8 cellular contexts compared by ENCODE assay signal in the genomic region with DNA sequence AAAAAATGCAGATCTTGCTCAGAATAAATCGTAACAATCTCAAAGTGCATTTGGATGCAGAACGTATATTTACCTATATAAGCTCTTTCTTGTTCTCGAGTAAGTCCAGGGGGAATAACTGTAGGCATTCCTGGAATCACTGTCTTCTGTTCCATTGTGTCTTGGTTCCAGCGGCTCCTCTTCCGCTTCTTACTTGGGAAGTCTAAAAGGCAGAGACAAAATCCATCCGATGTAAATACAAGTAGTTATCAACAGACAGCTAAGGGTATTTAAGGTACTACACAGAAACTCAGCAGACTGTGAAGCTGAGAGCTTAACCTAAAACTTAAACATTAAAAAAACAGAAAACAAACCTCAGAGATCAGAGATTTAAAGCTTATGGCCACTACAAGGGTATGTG. TPM values are rescaled to one million over a fixed set of nuclear protein-coding genes. Genes with fewer than 3 reads are reported as not detected.
DNase-seq lines count a peak whose midpoint lies in the region; ATAC-seq, FAIRE-seq and TF ChIP-seq lines count a peak whose summit lies in the region.

No MANE protein-coding gene starts in this region.

- no peaks in the 10 kb centered on the region for H3K9me1 ChIP-seq in keratinocyte (ENCODE audit: control insufficient read depth, extremely low read depth, insufficient read depth, low read length)

- H2AFZ ChIP-seq in keratinocyte (ENCODE audit: control insufficient read depth, low read length) = no peak overlapping the region

- no peak for FAIRE-seq in keratinocyte (lab: Jason Lieb, UNC)

- peak overlapping the region; percentile 100 for H3K4me2 ChIP-seq in keratinocyte (ENCODE audit: control insufficient read depth, extremely low read depth, insufficient read depth, low read depth, low read length)

- peaks cover 83% of the 10 kb centered on the region for H3K36me3 Mint-ChIP-seq in activated T-cell treated with anti-CD3 and anti-CD28 coated beads, Interleukin-2, amount 50 U/mL, for 24 hours (ENCODE audit: low read depth)
- peaks cover 50 to 69% of the 10 kb centered on the region in 2 donors for H3K36me3 Mint-ChIP-seq in activated naive CD4-positive, alpha-beta T cell treated with anti-CD3 and anti-CD28 coated beads, Interleukin-2, amount 50 U/mL, for 72 hours

- TF ChIP-seq CTCF in keratinocyte (optimal IDR thresholded peaks at IDR 0.05 in 1 of 3, IDR thresholded peaks at IDR 0.05 in 1 of 3, conservative IDR thresholded peaks at IDR 0.05 in 1 of 3; ENCODE audit: extremely low read depth in 1 of 3, insufficient read depth in 2 of 3, low read length in 3 of 3) = no peak

- DNase-seq in activated T-cell treated with anti-CD3 and anti-CD28 coated beads, Interleukin-2, amount 50 U/mL, for 24 hours = no peak
- no peak for DNase-seq in activated T-cell treated with anti-CD3 and anti-CD28 coated beads, Interleukin-2, amount 50 U/mL, for 1 hour
- DNase-seq in activated naive CD4-positive, alpha-beta T cell treated with anti-CD3 and anti-CD28 coated beads, Interleukin-2, amount 50 U/mL, for 72 hours (ENCODE audit: low spot score in 2 of 2) = no peak
- DNase-seq in keratinocyte (ENCODE audit: low read depth, low spot score) (no peak), activated gamma-delta T cell (lab: John Stamatoyannopoulos, UW) (no peak), LoVo (ENCODE audit: low spot score) (no peak), DMS79 treated with DMSO at 0.1 percent for 48 hours (lab: John Stamatoyannopoulos, UW) (no peak)

- H3K9me3 ChIP-seq in keratinocyte (ENCODE audit: control insufficient read depth, low read depth, low read length) (no peaks in the 10 kb centered on the region), subcutaneous abdominal adipose tissue (ENCODE audit: control insufficient read depth in 5 of 5, low read length in 5 of 5) (no peaks in the 10 kb centered on the region)

- H3K4me3 ChIP-seq in keratinocyte (ENCODE audit: control insufficient read depth in 2 of 3, extremely low read depth in 1 of 3, insufficient read depth in 2 of 3, low read depth in 1 of 3, low read length in 3 of 3) (peak overlapping the region; percentile 58 to 100 (median 99)), subcutaneous abdominal adipose tissue (ENCODE audit: low read depth in 1 of 5, low read length in 5 of 5) (peak overlapping the region; percentile 78 to 96 (median 84))

- H3K27ac ChIP-seq in keratinocyte (ENCODE audit: control insufficient read depth, insufficient read depth, low read length) (no peak overlapping the region), subcutaneous abdominal adipose tissue (ENCODE audit: low read depth, low read length) (peak overlapping the region; percentile 74)

- H3K4me1 ChIP-seq in keratinocyte (ENCODE audit: control insufficient read depth, extremely low read depth, insufficient read depth, low read length) (peaks cover 16% of the 10 kb centered on the region), subcutaneous abdominal adipose tissue (ENCODE audit: control insufficient read depth in 5 of 5, insufficient read depth in 5 of 5, low read length in 5 of 5) (peaks cover 11 to 46% (median 36%) of the 10 kb centered on the region in 5 donors)

- H3K36me3 ChIP-seq in keratinocyte (ENCODE audit: control insufficient read depth in 2 of 2, extremely low read depth in 1 of 2, insufficient read depth in 2 of 2, low read length in 2 of 2) (peaks cover 29 to 48% of the 10 kb centered on the region in 2 experiments), subcutaneous abdominal adipose tissue (ENCODE audit: control insufficient read depth in 5 of 5, insufficient read depth in 5 of 5, low read length in 5 of 5) (peaks cover 40 to 55% (median 52%) of the 10 kb centered on the region in 5 donors)

- H3K4me1 Mint-ChIP-seq in activated T-cell treated with anti-CD3 and anti-CD28 coated beads, Interleukin-2, amount 50 U/mL, for 24 hours (ENCODE audit: low read depth) = peaks cover 75% of the 10 kb centered on the region

- no peaks in the 10 kb centered on the region for H3K9me3 Mint-ChIP-seq in activated T-cell treated with anti-CD3 and anti-CD28 coated beads, Interleukin-2, amount 50 U/mL, for 24 hours
- H3K9me3 Mint-ChIP-seq in activated naive CD4-positive, alpha-beta T cell treated with anti-CD3 and anti-CD28 coated beads, Interleukin-2, amount 50 U/mL, for 72 hours = no peaks in the 10 kb centered on the region

- ATAC-seq in activated naive CD4-positive, alpha-beta T cell treated with anti-CD3 and anti-CD28 coated beads, Interleukin-2, amount 50 U/mL, for 72 hours = no peak

- H3K27me3 Mint-ChIP-seq in activated T-cell treated with anti-CD3 and anti-CD28 coated beads, Interleukin-2, amount 50 U/mL, for 24 hours = no peaks in the 10 kb centered on the region

- peaks cover 60% of the 10 kb centered on the region for H3K79me2 ChIP-seq in keratinocyte (ENCODE audit: control insufficient read depth, insufficient read depth, low read length)

- H3K4me3 Mint-ChIP-seq in activated T-cell treated with anti-CD3 and anti-CD28 coated beads, Interleukin-2, amount 50 U/mL, for 24 hours = peak overlapping the region; percentile 84

- H3K27me3 ChIP-seq in keratinocyte (ENCODE audit: control insufficient read depth, extremely low read depth, insufficient read depth, low read length) = no peaks in the 10 kb centered on the region
- no peaks in the 10 kb centered on the region for H3K27me3 ChIP-seq in subcutaneous abdominal adipose tissue (ENCODE audit: control insufficient read depth in 5 of 5, insufficient read depth in 4 of 5, low read length in 5 of 5)

- dilution Hi-C loops in keratinocyte (cut with MboI; ENCODE audit: extremely low pct_ligation_motif_present, low sequenced_read_pairs) = no loop called here

- peaks cover 50% of the 10 kb centered on the region for H4K20me1 ChIP-seq in keratinocyte (ENCODE audit: control insufficient read depth, extremely low read depth, insufficient read depth, low read length)

- peak overlapping the region; percentile 91 for H3K9ac ChIP-seq in keratinocyte (ENCODE audit: control insufficient read depth, extremely low read depth, insufficient read depth, low read length)
- H3K9ac ChIP-seq in subcutaneous abdominal adipose tissue (ENCODE audit: low read length in 5 of 5) = peak overlapping the region; percentile 30 to 90 (median 70)

- H3K27ac Mint-ChIP-seq in activated T-cell treated with anti-CD3 and anti-CD28 coated beads, Interleukin-2, amount 50 U/mL, for 24 hours = peak overlapping the region; percentile 88
- H3K27ac Mint-ChIP-seq in activated naive CD4-positive, alpha-beta T cell treated with anti-CD3 and anti-CD28 coated beads, Interleukin-2, amount 50 U/mL, for 72 hours = peak overlapping the region; percentile 90 to 95

RNA-seq across cellular contexts. Expression of gene SF1, which starts 1.9 kb away (rescaled TPM):
- total RNA-seq in activated naive CD4-positive, alpha-beta T cell treated with anti-CD3 and anti-CD28 coated beads, Interleukin-2, amount 50 U/mL, for 72 hours = 100 to 1,000 TPM; 323 to 406 TPM
- 34.3 to 153 TPM (median 54.5 TPM) in 3 replicates for polyA plus RNA-seq in keratinocyte
- polyA plus RNA-seq in keratinocyte (2011; ENCODE audit: low read depth) = 334 TPM
- 50.6 and 57.5 TPM in 2 replicates for polyA plus RNA-seq in keratinocyte (2011; cell fraction: cytosol; rRNA removed)
- polyA plus RNA-seq in keratinocyte (2011; cell fraction: nucleus; rRNA removed) = 170 and 203 TPM in 2 replicates
- 119 and 180 TPM in 2 replicates for polyA plus RNA-seq in keratinocyte (2012; ENCODE audit: low replicate concordance)
- polyA minus RNA-seq in keratinocyte = 31.7 to 117 TPM (median 63.9 TPM) in 3 replicates
- 54.7 TPM for polyA minus RNA-seq in keratinocyte (2011; cell fraction: cytosol; rRNA and poly(A)+ RNA removed)
- 62.7 and 81.1 TPM in 2 replicates for polyA minus RNA-seq in keratinocyte (2011; cell fraction: nucleus; rRNA and poly(A)+ RNA removed)

RNA-seq across cellular contexts. Expression of gene PYGM, which starts 16.7 kb away (rescaled TPM):
- total RNA-seq in activated naive CD4-positive, alpha-beta T cell treated with anti-CD3 and anti-CD28 coated beads, Interleukin-2, amount 50 U/mL, for 72 hours = 1 to 10 TPM in 1 of 2 donors, under 1 TPM in 1; 0.87 to 2.3 TPM
- 0.05 to 0.14 TPM in 2 of 3 replicates, not detected in the other for polyA plus RNA-seq in keratinocyte
- 0.14 TPM for polyA plus RNA-seq in keratinocyte (2011; ENCODE audit: low read depth)
- 0.04 TPM in 1 of 2 replicates, not detected in the other for polyA plus RNA-seq in keratinocyte (2011; cell fraction: cytosol; rRNA removed)
- 0.40 and 0.42 TPM in 2 replicates for polyA plus RNA-seq in keratinocyte (2011; cell fraction: nucleus; rRNA removed)
- polyA plus RNA-seq in keratinocyte (2012; ENCODE audit: low replicate concordance) = 0.59 TPM in 1 of 2 replicates, not detected in the other
- polyA minus RNA-seq in keratinocyte = 0.10 to 0.32 TPM in 2 of 3 replicates, not detected in the other
- polyA minus RNA-seq in keratinocyte (2011; cell fraction: cytosol; rRNA and poly(A)+ RNA removed) = not detected
- 0.53 and 0.85 TPM in 2 replicates for polyA minus RNA-seq in keratinocyte (2011; cell fraction: nucleus; rRNA and poly(A)+ RNA removed)

RNA-seq across cellular contexts. Expression of gene MAP4K2, which starts 26.6 kb away (rescaled TPM):
- 10 to 100 TPM; 67.7 to 83.2 TPM for total RNA-seq in activated naive CD4-positive, alpha-beta T cell treated with anti-CD3 and anti-CD28 coated beads, Interleukin-2, amount 50 U/mL, for 72 hours
- polyA plus RNA-seq in keratinocyte = 6.7 to 12.5 TPM (median 10.7 TPM) in 3 replicates
- polyA plus RNA-seq in keratinocyte (2011; ENCODE audit: low read depth) = 5.4 TPM
- 6.6 and 14.4 TPM in 2 replicates for polyA plus RNA-seq in keratinocyte (2011; cell fraction: cytosol; rRNA removed)
- 13.5 and 16.6 TPM in 2 replicates for polyA plus RNA-seq in keratinocyte (2011; cell fraction: nucleus; rRNA removed)
- 4.8 and 10.3 TPM in 2 replicates for polyA plus RNA-seq in keratinocyte (2012; ENCODE audit: low replicate concordance)
- polyA minus RNA-seq in keratinocyte = 11.5 to 31.8 TPM (median 19.6 TPM) in 3 replicates
- 19.4 TPM for polyA minus RNA-seq in keratinocyte (2011; cell fraction: cytosol; rRNA and poly(A)+ RNA removed)
- 3.7 and 10.6 TPM in 2 replicates for polyA minus RNA-seq in keratinocyte (2011; cell fraction: nucleus; rRNA and poly(A)+ RNA removed)

RNA-seq across cellular contexts. Expression of gene RASGRP2, which starts 32.5 kb away (rescaled TPM):
- 10 to 100 TPM; 12.5 to 12.6 TPM for total RNA-seq in activated naive CD4-positive, alpha-beta T cell treated with anti-CD3 and anti-CD28 coated beads, Interleukin-2, amount 50 U/mL, for 72 hours
- 0.35 to 0.49 TPM (median 0.49 TPM) in 3 replicates for polyA plus RNA-seq in keratinocyte
- not detected for polyA plus RNA-seq in keratinocyte (2011; ENCODE audit: low read depth)
- polyA plus RNA-seq in keratinocyte (2011; cell fraction: cytosol; rRNA removed) = 0.23 and 0.34 TPM in 2 replicates
- polyA plus RNA-seq in keratinocyte (2011; cell fraction: nucleus; rRNA removed) = 0.43 and 1.0 TPM in 2 replicates
- polyA plus RNA-seq in keratinocyte (2012; ENCODE audit: low replicate concordance) = 0.11 and 0.47 TPM in 2 replicates
- 0.33 TPM in 1 of 3 replicates, not detected in the others for polyA minus RNA-seq in keratinocyte
- polyA minus RNA-seq in keratinocyte (2011; cell fraction: cytosol; rRNA and poly(A)+ RNA removed) = not detected
- not detected in 2 replicates for polyA minus RNA-seq in keratinocyte (2011; cell fraction: nucleus; rRNA and poly(A)+ RNA removed)

RNA-seq across cellular contexts. Expression of gene MEN1, which starts 33.9 kb away (rescaled TPM):
- total RNA-seq in activated naive CD4-positive, alpha-beta T cell treated with anti-CD3 and anti-CD28 coated beads, Interleukin-2, amount 50 U/mL, for 72 hours = 10 to 100 TPM in 1 of 2 donors, 1 to 10 TPM in 1; 9.7 to 35.1 TPM
- 14.2 to 19.1 TPM (median 18.2 TPM) in 3 replicates for polyA plus RNA-seq in keratinocyte
- polyA plus RNA-seq in keratinocyte (2011; ENCODE audit: low read depth) = 4.6 TPM
- polyA plus RNA-seq in keratinocyte (2011; cell fraction: cytosol; rRNA removed) = 10.7 and 17.7 TPM in 2 replicates
- 39.7 and 52.7 TPM in 2 replicates for polyA plus RNA-seq in keratinocyte (2011; cell fraction: nucleus; rRNA removed)
- 19.6 and 27.4 TPM in 2 replicates for polyA plus RNA-seq in keratinocyte (2012; ENCODE audit: low replicate concordance)
- polyA minus RNA-seq in keratinocyte = 12.3 to 50.8 TPM (median 16.1 TPM) in 3 replicates
- polyA minus RNA-seq in keratinocyte (2011; cell fraction: cytosol; rRNA and poly(A)+ RNA removed) = 35.9 TPM
- 25.9 and 29.3 TPM in 2 replicates for polyA minus RNA-seq in keratinocyte (2011; cell fraction: nucleus; rRNA and poly(A)+ RNA removed)
